ENCODE assay signal across 1 cellular context in the genomic region with DNA sequence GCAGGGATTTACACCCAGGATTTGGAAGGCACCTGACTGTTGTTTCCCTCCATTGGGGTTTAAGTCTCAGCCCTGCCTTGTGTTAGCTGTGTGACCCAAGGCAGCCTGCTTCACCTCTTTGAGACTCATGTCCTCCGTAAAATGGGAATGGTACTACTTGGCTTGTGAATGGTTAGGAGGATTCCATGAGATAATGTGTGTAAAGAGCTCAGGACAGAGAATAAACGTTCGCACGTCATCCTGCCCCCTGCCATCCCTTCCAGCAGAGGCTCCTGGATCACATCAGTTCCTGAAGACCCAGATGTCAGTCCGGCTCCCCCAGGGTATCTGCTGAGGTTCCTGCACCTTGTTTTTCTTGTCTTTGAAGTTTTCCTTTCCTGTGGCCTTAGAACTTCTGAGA.
TF ChIP-seq lines count a peak whose summit lies in the region.

No MANE protein-coding gene starts in this region.

TF ChIP-seq in HepG2, 621 proteins besides CTCF, POLR2A, EP300 and RAD21:
- no peak for TF ChIP-seq ZBTB7B (CRISPR knock-in tag; IDR thresholded peaks at IDR 0.05)
- no peak for TF ChIP-seq ZNF274 (CRISPR knock-in tag; IDR thresholded peaks at IDR 0.05)
- TF ChIP-seq HNRNPLL (IDR thresholded peaks at IDR 0.05; ENCODE audit: low read depth, low read length, poor library complexity, severe bottlenecking), result no peak
- TF ChIP-seq POLR2AphosphoS5 (IDR thresholded peaks at IDR 0.05; ENCODE audit: low read depth, low read length), result no peak
- TF ChIP-seq ZHX2 (IDR thresholded peaks at IDR 0.05; ENCODE audit: low read depth), result no peak
- TF ChIP-seq ZHX2 (CRISPR knock-in tag; IDR thresholded peaks at IDR 0.05; ENCODE audit: borderline replicate concordance), result no peak
- TF ChIP-seq HOXD1 (CRISPR knock-in tag; IDR thresholded peaks at IDR 0.05), result no peak
- no peak for TF ChIP-seq ZNF260 (CRISPR knock-in tag; IDR thresholded peaks at IDR 0.05; ENCODE audit: borderline replicate concordance, low read depth)
- TF ChIP-seq, protein P1, sequence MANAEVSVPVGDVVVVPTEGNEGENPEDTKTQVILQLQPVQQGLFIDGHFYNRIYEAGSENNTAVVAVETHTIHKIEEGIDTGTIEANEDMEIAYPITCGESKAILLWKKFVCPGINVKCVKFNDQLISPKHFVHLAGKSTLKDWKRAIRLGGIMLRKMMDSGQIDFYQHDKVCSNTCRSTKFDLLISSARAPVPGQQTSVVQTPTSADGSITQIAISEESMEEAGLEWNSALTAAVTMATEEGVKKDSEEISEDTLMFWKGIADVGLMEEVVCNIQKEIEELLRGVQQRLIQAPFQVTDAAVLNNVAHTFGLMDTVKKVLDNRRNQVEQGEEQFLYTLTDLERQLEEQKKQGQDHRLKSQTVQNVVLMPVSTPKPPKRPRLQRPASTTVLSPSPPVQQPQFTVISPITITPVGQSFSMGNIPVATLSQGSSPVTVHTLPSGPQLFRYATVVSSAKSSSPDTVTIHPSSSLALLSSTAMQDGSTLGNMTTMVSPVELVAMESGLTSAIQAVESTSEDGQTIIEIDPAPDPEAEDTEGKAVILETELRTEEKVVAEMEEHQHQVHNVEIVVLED (CRISPR knock-in tag; IDR thresholded peaks at IDR 0.05; ENCODE audit: borderline replicate concordance), result no peak
- no peak for TF ChIP-seq EHMT2 (IDR thresholded peaks at IDR 0.05; ENCODE audit: borderline replicate concordance, low read depth, low read length)
- TF ChIP-seq NCOA1 (CRISPR knock-in tag; IDR thresholded peaks at IDR 0.05), result no peak
- no peak for TF ChIP-seq ZNF431 (CRISPR knock-in tag; IDR thresholded peaks at IDR 0.05; ENCODE audit: borderline replicate concordance, low read depth)
- TF ChIP-seq, protein P2, sequence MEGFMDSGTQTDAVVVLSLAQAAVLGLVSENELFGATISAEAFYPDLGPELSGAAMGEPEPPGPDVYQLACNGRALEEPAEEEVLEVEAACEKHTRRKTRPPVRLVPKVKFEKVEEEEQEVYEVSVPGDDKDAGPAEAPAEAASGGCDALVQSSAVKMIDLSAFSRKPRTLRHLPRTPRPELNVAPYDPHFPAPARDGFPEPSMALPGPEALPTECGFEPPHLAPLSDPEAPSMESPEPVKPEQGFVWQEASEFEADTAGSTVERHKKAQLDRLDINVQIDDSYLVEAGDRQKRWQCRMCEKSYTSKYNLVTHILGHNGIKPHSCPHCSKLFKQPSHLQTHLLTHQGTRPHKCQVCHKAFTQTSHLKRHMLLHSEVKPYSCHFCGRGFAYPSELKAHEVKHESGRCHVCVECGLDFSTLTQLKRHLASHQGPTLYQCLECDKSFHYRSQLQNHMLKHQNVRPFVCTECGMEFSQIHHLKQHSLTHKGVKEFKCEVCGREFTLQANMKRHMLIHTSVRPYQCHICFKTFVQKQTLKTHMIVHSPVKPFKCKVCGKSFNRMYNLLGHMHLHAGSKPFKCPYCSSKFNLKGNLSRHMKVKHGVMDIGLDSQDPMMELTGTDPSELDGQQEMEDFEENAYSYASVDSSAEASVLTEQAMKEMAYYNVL (CRISPR knock-in tag; IDR thresholded peaks at IDR 0.05; ENCODE audit: borderline replicate concordance), result no peak
- no peak for TF ChIP-seq ZBTB4 (CRISPR knock-in tag; IDR thresholded peaks at IDR 0.05; ENCODE audit: borderline replicate concordance)
